21 cellular contexts compared by ENCODE assay signal in genomic region chr4:3791256-3791655, GRCh38. TPM values are rescaled to one million over a fixed set of nuclear protein-coding genes. Genes with fewer than 3 reads are reported as not detected.
"Had no signal": no experiment of that assay in that cellular context is flagged by ENCODE, and none has a peak within 500 bp of the region (broad histone marks: within the 10 kb centered on the region; RNA-seq: fewer than 3 reads in every experiment).

No MANE protein-coding gene starts in this region.

- H3K9me3 ChIP-seq: colonic mucosa, gastrocnemius medialis had no signal

- H3K4me3 Mint-ChIP-seq: dendritic cell treated with granulocyte-macrophage colony-stimulating factor and Interleukin-4, amounts not matched to agents 40 ng/mL and 50 ng/mL, for 4 days; effector memory CD8-positive, alpha-beta T cell; endodermal cell; memory B cell; naive thymus-derived CD4-positive, alpha-beta T cell had no signal

- FAIRE-seq: endometrium, islet of Langerhans, keratinocyte had no signal

- H3K36me3 Mint-ChIP-seq: memory B cell had no signal

- ATAC-seq: effector memory CD8-positive, alpha-beta T cell; gastrocnemius medialis; naive thymus-derived CD4-positive, alpha-beta T cell had no signal

- H3K27ac Mint-ChIP-seq: dendritic cell treated with granulocyte-macrophage colony-stimulating factor and Interleukin-4, amounts not matched to agents 40 ng/mL and 50 ng/mL, for 4 days; effector memory CD8-positive, alpha-beta T cell; endodermal cell; memory B cell had no signal

- H3K4me1 ChIP-seq: colonic mucosa, esophagus squamous epithelium, gastrocnemius medialis, heart right ventricle, left lung had no signal

- H3K36me3 ChIP-seq: colonic mucosa, esophagus squamous epithelium, gastrocnemius medialis, heart right ventricle, left lung had no signal

- H3K27me3 ChIP-seq: colonic mucosa had no signal

- DNase-seq: cortex of kidney; effector CD8-positive, alpha-beta T cell; effector memory CD8-positive, alpha-beta T cell; esophagus squamous epithelium; foreskin melanocyte; gastrocnemius medialis; hippocampal formation; midbrain had no signal

- H3K4me1 Mint-ChIP-seq: endodermal cell; memory B cell; naive thymus-derived CD4-positive, alpha-beta T cell had no signal

- H3K4me3 ChIP-seq: colonic mucosa, esophagus squamous epithelium, gastrocnemius medialis, heart right ventricle, left lung, lung had no signal

- H3K27ac ChIP-seq: colonic mucosa, epithelial cell of prostate, esophagus squamous epithelium, gastrocnemius medialis, heart right ventricle, left lung had no signal

RNA-seq across cellular contexts. Expression of gene ADRA2C, which starts 25.1 kb away (rescaled TPM):
- total RNA-seq: mononuclear cell; naive thymus-derived CD4-positive, alpha-beta T cell had no signal
- polyA plus RNA-seq: naive thymus-derived CD4-positive, alpha-beta T cell had no signal
